In the genomic region with DNA sequence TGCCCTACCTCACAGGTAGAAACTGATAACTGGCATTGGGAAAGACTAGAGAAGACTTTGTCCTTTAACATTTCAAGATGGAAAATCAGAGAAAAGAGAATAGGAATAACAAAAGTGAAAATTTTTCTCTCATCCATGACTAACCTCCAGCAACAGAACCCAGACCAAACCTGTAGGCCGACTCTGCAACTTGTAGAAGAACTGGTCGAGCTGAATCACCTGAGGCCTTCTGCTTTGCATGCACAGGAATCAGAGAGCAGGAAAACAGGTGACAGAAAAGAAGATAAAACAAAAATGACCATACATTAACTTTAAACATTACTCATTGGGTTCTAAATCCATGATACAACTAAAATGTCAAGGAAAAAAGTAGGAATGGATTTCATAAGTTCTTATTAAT, we compare ENCODE assay signal across 28 cellular contexts.
"Had no signal": no experiment of that assay in that cellular context is flagged by ENCODE, and none has a peak within 500 bp of the region (broad histone marks: within the 10 kb centered on the region; RNA-seq: fewer than 3 reads in every experiment).

No MANE protein-coding gene starts in this region.

- H2AFZ ChIP-seq: hepatocyte had no signal

- H3K4me2 ChIP-seq: hepatocyte had no signal

- H3K4me3 ChIP-seq: adrenal gland, body of pancreas, cardiac muscle cell, coronary artery, dorsolateral prefrontal cortex, esophagus muscularis mucosa, gastroesophageal sphincter, heart right ventricle, hepatocyte had no signal

- DNase-seq: activated B cell treated with CpG ODN at 0.5 μM for 24 hours; activated CD4-positive, alpha-beta T cell treated with anti-CD3 and anti-CD28 coated beads for 48 hours; activated CD4-positive, alpha-beta T cell treated with anti-CD3 and anti-CD28 coated beads, Interleukin-2, amount 50 U/mL, for 1 hour; activated CD4-positive, alpha-beta T cell treated with anti-CD3 and anti-CD28 coated beads, Interleukin-2, amount 50 U/mL, for 48 hours; activated CD8-positive, alpha-beta memory T cell treated with anti-CD3 and anti-CD28 coated beads for 24 hours; activated CD8-positive, alpha-beta T cell treated with anti-CD3 and anti-CD28 coated beads for 36 hours; activated effector memory CD4-positive, alpha-beta T cell treated with anti-CD3 and anti-CD28 coated beads, Interleukin-2, amount 50 U/mL, for 16 hours; activated naive CD4-positive, alpha-beta T cell treated with anti-CD3 and anti-CD28 coated beads for 36 hours; activated naive CD8-positive, alpha-beta T cell treated with anti-CD3 and anti-CD28 coated beads for 36 hours; activated naive CD8-positive, alpha-beta T cell treated with anti-CD3 and anti-CD28 coated beads, Interleukin-2, amount 50 U/mL, for 24 hours; activated T-cell treated with anti-CD3 and anti-CD28 coated beads, Interleukin-2, amount 50 U/mL, for 48 hours; adrenal gland; amygdala; aorta; body of pancreas; dorsolateral prefrontal cortex; effector memory CD8-positive, alpha-beta T cell; foreskin melanocyte; heart right ventricle; T-cell; T-helper 9 cell; WERI-Rb-1 had no signal

- H3K79me2 ChIP-seq: hepatocyte had no signal

- H3K27ac ChIP-seq: adrenal gland, body of pancreas, cardiac muscle cell, coronary artery, dorsolateral prefrontal cortex, esophagus muscularis mucosa, gastroesophageal sphincter, heart right ventricle, hepatocyte, WERI-Rb-1 had no signal

- H3K27me3 ChIP-seq: adrenal gland, body of pancreas, cardiac muscle cell, dorsolateral prefrontal cortex, esophagus muscularis mucosa, gastroesophageal sphincter, heart right ventricle, hepatocyte had no signal

- H3K9me3 ChIP-seq: adrenal gland, body of pancreas, esophagus muscularis mucosa, gastroesophageal sphincter, heart right ventricle had no signal

- H3K4me1 ChIP-seq: adrenal gland, body of pancreas had no signal

- ATAC-seq: activated CD4-positive, CD25-positive, alpha-beta regulatory T cell treated with anti-CD3 and anti-CD28 coated beads, Interleukin-2, amount 50 U/mL, for 24 hours; activated CD8-positive, alpha-beta T cell treated with anti-CD3 and anti-CD28 coated beads for 36 hours; activated naive CD8-positive, alpha-beta T cell treated with anti-CD3 and anti-CD28 coated beads, Interleukin-2, amount 50 U/mL, for 24 hours; body of pancreas; effector memory CD8-positive, alpha-beta T cell; gastroesophageal sphincter; heart right ventricle; T-cell had no signal
